ENCODE assay signal across 1 cellular context in the genomic region with DNA sequence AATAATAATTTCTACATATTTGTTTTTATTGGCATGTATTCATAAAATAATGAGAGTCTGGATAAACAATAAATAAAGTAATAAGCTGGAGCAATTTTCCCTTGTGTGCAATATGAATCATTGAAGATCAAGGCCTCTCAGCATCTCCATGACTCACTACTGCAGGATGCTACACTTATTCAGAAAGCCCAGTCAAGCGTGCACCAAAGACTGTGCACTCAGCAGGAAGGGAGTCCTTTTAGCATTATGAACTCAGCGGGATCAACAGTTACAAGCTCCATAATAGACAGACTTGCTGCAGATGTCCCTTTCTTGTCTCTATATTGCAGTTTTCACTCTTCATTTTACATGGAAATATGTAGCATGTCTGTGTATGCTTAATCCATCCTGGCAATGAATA.
A peak's percentile ranks its signal among the peaks of the same experiment; 100 is the strongest.
TF ChIP-seq lines count a peak whose summit lies in the region.

No MANE protein-coding gene starts in this region.

TF ChIP-seq in HEK293, 187 proteins besides CTCF, POLR2A, EP300 and RAD21 (continued from another document):
- TF ChIP-seq EGR2 (tag by site-specific recombination; IDR thresholded peaks at IDR 0.05; ENCODE audit: low read depth) = no peak
- TF ChIP-seq HOXD13 (CRISPR knock-in tag; IDR thresholded peaks at IDR 0.05; ENCODE audit: borderline replicate concordance) = 0 out of 2 replicates have a peak, but pooled peaks have one; percentile 51
- TF ChIP-seq ZNF175 (tag by site-specific recombination; IDR thresholded peaks at IDR 0.05) = no peak
- TF ChIP-seq ZNF404 (tag by site-specific recombination; IDR thresholded peaks at IDR 0.05) = no peak
- no peak for TF ChIP-seq ZNF530 (tag by site-specific recombination; IDR thresholded peaks at IDR 0.05; ENCODE audit: low read depth)
- TF ChIP-seq IKZF3 (tag by site-specific recombination; IDR thresholded peaks at IDR 0.05) = no peak
- TF ChIP-seq, protein P1, sequence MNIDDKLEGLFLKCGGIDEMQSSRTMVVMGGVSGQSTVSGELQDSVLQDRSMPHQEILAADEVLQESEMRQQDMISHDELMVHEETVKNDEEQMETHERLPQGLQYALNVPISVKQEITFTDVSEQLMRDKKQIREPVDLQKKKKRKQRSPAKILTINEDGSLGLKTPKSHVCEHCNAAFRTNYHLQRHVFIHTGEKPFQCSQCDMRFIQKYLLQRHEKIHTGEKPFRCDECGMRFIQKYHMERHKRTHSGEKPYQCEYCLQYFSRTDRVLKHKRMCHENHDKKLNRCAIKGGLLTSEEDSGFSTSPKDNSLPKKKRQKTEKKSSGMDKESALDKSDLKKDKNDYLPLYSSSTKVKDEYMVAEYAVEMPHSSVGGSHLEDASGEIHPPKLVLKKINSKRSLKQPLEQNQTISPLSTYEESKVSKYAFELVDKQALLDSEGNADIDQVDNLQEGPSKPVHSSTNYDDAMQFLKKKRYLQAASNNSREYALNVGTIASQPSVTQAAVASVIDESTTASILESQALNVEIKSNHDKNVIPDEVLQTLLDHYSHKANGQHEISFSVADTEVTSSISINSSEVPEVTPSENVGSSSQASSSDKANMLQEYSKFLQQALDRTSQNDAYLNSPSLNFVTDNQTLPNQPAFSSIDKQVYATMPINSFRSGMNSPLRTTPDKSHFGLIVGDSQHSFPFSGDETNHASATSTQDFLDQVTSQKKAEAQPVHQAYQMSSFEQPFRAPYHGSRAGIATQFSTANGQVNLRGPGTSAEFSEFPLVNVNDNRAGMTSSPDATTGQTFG (tag by site-specific recombination; IDR thresholded peaks at IDR 0.05; ENCODE audit: borderline replicate concordance) = no peak
- peak; percentile 51; the same call in 1 of the 2 replicates for TF ChIP-seq TCF7L2 (IDR thresholded peaks at IDR 0.05; ENCODE audit: borderline replicate concordance, low read depth, low read length)
- no peak for TF ChIP-seq ZNF624 (tag by site-specific recombination; IDR thresholded peaks at IDR 0.05)
- no peak for TF ChIP-seq ZNF664 (tag by site-specific recombination; IDR thresholded peaks at IDR 0.05)
- TF ChIP-seq, protein P2, sequence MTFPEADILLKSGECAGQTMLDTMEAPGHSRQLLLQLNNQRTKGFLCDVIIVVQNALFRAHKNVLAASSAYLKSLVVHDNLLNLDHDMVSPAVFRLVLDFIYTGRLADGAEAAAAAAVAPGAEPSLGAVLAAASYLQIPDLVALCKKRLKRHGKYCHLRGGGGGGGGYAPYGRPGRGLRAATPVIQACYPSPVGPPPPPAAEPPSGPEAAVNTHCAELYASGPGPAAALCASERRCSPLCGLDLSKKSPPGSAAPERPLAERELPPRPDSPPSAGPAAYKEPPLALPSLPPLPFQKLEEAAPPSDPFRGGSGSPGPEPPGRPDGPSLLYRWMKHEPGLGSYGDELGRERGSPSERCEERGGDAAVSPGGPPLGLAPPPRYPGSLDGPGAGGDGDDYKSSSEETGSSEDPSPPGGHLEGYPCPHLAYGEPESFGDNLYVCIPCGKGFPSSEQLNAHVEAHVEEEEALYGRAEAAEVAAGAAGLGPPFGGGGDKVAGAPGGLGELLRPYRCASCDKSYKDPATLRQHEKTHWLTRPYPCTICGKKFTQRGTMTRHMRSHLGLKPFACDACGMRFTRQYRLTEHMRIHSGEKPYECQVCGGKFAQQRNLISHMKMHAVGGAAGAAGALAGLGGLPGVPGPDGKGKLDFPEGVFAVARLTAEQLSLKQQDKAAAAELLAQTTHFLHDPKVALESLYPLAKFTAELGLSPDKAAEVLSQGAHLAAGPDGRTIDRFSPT (tag by site-specific recombination; IDR thresholded peaks at IDR 0.05) = peak; percentile 52
- no peak for TF ChIP-seq ZNF140 (tag by site-specific recombination; IDR thresholded peaks at IDR 0.05)
